In genomic region chr14:74974364-74975058, GRCh38 we compare ENCODE assay signal across 17 cellular contexts. TPM values are rescaled to one million over a fixed set of nuclear protein-coding genes. Genes with fewer than 3 reads are reported as not detected.
DNase-seq lines count a peak whose midpoint lies in the region; ATAC-seq and TF ChIP-seq lines count a peak whose summit lies in the region.
"Had no signal": no experiment of that assay in that cellular context is flagged by ENCODE, and none has a peak within 500 bp of the region (broad histone marks: within the 10 kb centered on the region; RNA-seq: fewer than 3 reads in every experiment).

No MANE protein-coding gene starts in this region.

- H3K56ac ChIP-seq in mesendoderm (ENCODE audit: low read length): peak overlapping the region; percentile 22

- no peak overlapping the region for H3K18ac ChIP-seq in mesendoderm (ENCODE audit: low read length)

- intact Hi-C loops in Right ventricle myocardium inferior (cut with DNase I): no loop called here
- intact Hi-C loops in aorta (cut with DNase I): no loop called here
- intact Hi-C loops in CD4-positive, alpha-beta memory T cell (cut with micrococcal nuclease): no loop called here

- no peak overlapping the region for H2BK15ac ChIP-seq in mesendoderm (replicated peaks; ENCODE audit: low read depth)

- H2BK5ac ChIP-seq in mesendoderm (ENCODE audit: low read length): no peak overlapping the region

- H3K4me1 Mint-ChIP-seq in glutamatergic neuron (ENCODE audit: low read depth, unreplicated experiment) (peaks cover 28% of the 10 kb centered on the region), chondrocyte (ENCODE audit: low read depth) (peaks cover 26% of the 10 kb centered on the region)
- H3K4me1 Mint-ChIP-seq in CD4-positive, alpha-beta memory T cell: peaks cover 0 to 3% (median under 1%) of the 10 kb centered on the region in 4 donors

- no peak overlapping the region for H4K5ac ChIP-seq in mesendoderm (ENCODE audit: low read length)

- no peak overlapping the region for H3K4me2 ChIP-seq in mesendoderm (ENCODE audit: low read length)
- H3K4me2 ChIP-seq: SK-N-SH had no signal

- no peaks in the 10 kb centered on the region for H3K9me3 ChIP-seq in right atrium auricular region
- no peaks in the 10 kb centered on the region for H3K9me3 ChIP-seq in aorta (ENCODE audit: control insufficient read depth, low read length)
- no peaks in the 10 kb centered on the region for H3K9me3 ChIP-seq in CD4-positive, alpha-beta memory T cell (ENCODE audit: control insufficient read depth in 1 of 2, low read length in 2 of 2)
- H3K9me3 ChIP-seq: SK-N-SH, thyroid gland had no signal

- H3K79me1 ChIP-seq in mesendoderm (ENCODE audit: low read length): no peaks in the 10 kb centered on the region

- no peak overlapping the region for H3K4ac ChIP-seq in mesendoderm (ENCODE audit: low read depth, low read length)

- H3K79me2 ChIP-seq in mesendoderm (ENCODE audit: control insufficient read depth, insufficient read depth, low read length): no peaks in the 10 kb centered on the region

- TF ChIP-seq CTCF in right atrium auricular region (IDR thresholded peaks at IDR 0.05) (no peak), glutamatergic neuron (IDR thresholded peaks at IDR 0.05; ENCODE audit: partially characterized antibody, unreplicated experiment) (no peak), chondrocyte (IDR thresholded peaks at IDR 0.05) (no peak)

- H3K27ac Mint-ChIP-seq in glutamatergic neuron (ENCODE audit: unreplicated experiment) (no peak overlapping the region), chondrocyte (ENCODE audit: unreplicated experiment) (no peak overlapping the region)
- H3K27ac Mint-ChIP-seq in CD4-positive, alpha-beta memory T cell: no peak overlapping the region

- no peaks in the 10 kb centered on the region for H3K27me3 ChIP-seq in right atrium auricular region
- no peaks in the 10 kb centered on the region for H3K27me3 ChIP-seq in mesendoderm (ENCODE audit: insufficient read depth, low read length, poor library complexity)
- H3K27me3 ChIP-seq in aorta (ENCODE audit: control insufficient read depth in 1 of 2, insufficient read depth in 2 of 2, low read length in 1 of 2): no peaks in the 10 kb centered on the region
- no peaks in the 10 kb centered on the region for H3K27me3 ChIP-seq in CD4-positive, alpha-beta memory T cell (ENCODE audit: insufficient read depth, low read length)
- H3K27me3 ChIP-seq: thyroid gland had no signal

- POLR2A ChIA-PET in CD4-positive, alpha-beta memory T cell (lab: Charles Lee; ENCODE audit: partially characterized antibody): no interaction called here

- no peak overlapping the region for H3K23ac ChIP-seq in mesendoderm (ENCODE audit: low read length)

- no CpG with 5 or more reads among the region's 15 CpGs for WGBS in mesendoderm (ENCODE audit: extremely low coverage, insufficient coverage, low lambda C conversion rate)
- WGBS in aorta, 2 donors: 93% methylated on average over 15 of the region's 15 CpGs

- H3K27ac ChIP-seq in right atrium auricular region: no peak overlapping the region
- H3K27ac ChIP-seq in mesendoderm (ENCODE audit: low read depth, low read length): no peak overlapping the region
- no peak overlapping the region for H3K27ac ChIP-seq in aorta (ENCODE audit: low read depth in 1 of 2, low read length in 2 of 2)
- no peak overlapping the region for H3K27ac ChIP-seq in CD4-positive, alpha-beta memory T cell (ENCODE audit: low read depth, low read length)
- H3K27ac ChIP-seq: thyroid gland had no signal

- H2AK5ac ChIP-seq in mesendoderm (ENCODE audit: low read length): no peak overlapping the region

- DNase-seq in Right ventricle myocardium inferior (ENCODE audit: missing footprints) (peak; percentile 78), right atrium auricular region (ENCODE audit: low spot score) (no peak), glutamatergic neuron (no peak), mesendoderm (peak; percentile 83), aorta (peak in 1 of 2 donors; percentile 73), chondrocyte (ENCODE audit: low spot score) (no peak), activated gamma-delta T cell (lab: John Stamatoyannopoulos, UW) (no peak)
- DNase-seq in CD4-positive, alpha-beta memory T cell: no peak
- DNase-seq: activated naive CD4-positive, alpha-beta T cell treated with Interleukin-2 at 50 U/mL for 16 hours; natural killer cell; NCI-H1417; NCI-H345; SK-N-SH; stimulated activated CD8-positive, alpha-beta memory T cell treated with anti-CD3 and anti-CD28 coated beads, Interleukin-4, amount 100 ng/mL, for 48 hours had no signal

- H3K4me3 Mint-ChIP-seq in glutamatergic neuron (ENCODE audit: unreplicated experiment): peak overlapping the region; percentile 44
- H3K4me3 Mint-ChIP-seq in CD4-positive, alpha-beta memory T cell: no peak overlapping the region
- H3K4me3 Mint-ChIP-seq in chondrocyte (ENCODE audit: unreplicated experiment): no peak overlapping the region
- H3K4me3 Mint-ChIP-seq: natural killer cell had no signal

- H3K36me3 Mint-ChIP-seq in glutamatergic neuron (ENCODE audit: unreplicated experiment) (no peaks in the 10 kb centered on the region), chondrocyte (ENCODE audit: low read depth) (no peaks in the 10 kb centered on the region)
- H3K36me3 Mint-ChIP-seq in CD4-positive, alpha-beta memory T cell: no peaks in the 10 kb centered on the region
- H3K36me3 Mint-ChIP-seq: natural killer cell had no signal

- ATAC-seq in Right ventricle myocardium inferior (peak; percentile 75), aorta (ENCODE audit: low FRiP score) (peak; percentile 10)
- ATAC-seq: HCT116, K562, natural killer cell had no signal

- H3K9ac ChIP-seq in mesendoderm (ENCODE audit: low read length): no peak overlapping the region
- H3K9ac ChIP-seq: SK-N-SH had no signal

- H3K9me3 Mint-ChIP-seq in glutamatergic neuron (ENCODE audit: unreplicated experiment): peaks cover 9% of the 10 kb centered on the region
- H3K9me3 Mint-ChIP-seq in CD4-positive, alpha-beta memory T cell: no peaks in the 10 kb centered on the region
- no peaks in the 10 kb centered on the region for H3K9me3 Mint-ChIP-seq in chondrocyte (ENCODE audit: low read depth)
- H3K9me3 Mint-ChIP-seq: natural killer cell had no signal

- H3K27me3 Mint-ChIP-seq in glutamatergic neuron (ENCODE audit: unreplicated experiment): peaks cover 9% of the 10 kb centered on the region
- H3K27me3 Mint-ChIP-seq in CD4-positive, alpha-beta memory T cell: no peaks in the 10 kb centered on the region
- H3K27me3 Mint-ChIP-seq in chondrocyte (ENCODE audit: low read depth): no peaks in the 10 kb centered on the region

- no peak overlapping the region for H2BK120ac ChIP-seq in mesendoderm (ENCODE audit: low read depth, low read length)

- no peaks in the 10 kb centered on the region for H3K36me3 ChIP-seq in right atrium auricular region
- no peaks in the 10 kb centered on the region for H3K36me3 ChIP-seq in mesendoderm (ENCODE audit: control insufficient read depth, insufficient read depth, low read length)
- H3K36me3 ChIP-seq in aorta (ENCODE audit: control insufficient read depth in 1 of 2, insufficient read depth in 2 of 2, low read length in 1 of 2): no peaks in the 10 kb centered on the region
- no peaks in the 10 kb centered on the region for H3K36me3 ChIP-seq in CD4-positive, alpha-beta memory T cell (ENCODE audit: insufficient read depth, low read length)
- H3K36me3 ChIP-seq: thyroid gland had no signal

- no peak overlapping the region for H3K4me3 ChIP-seq in right atrium auricular region
- H3K4me3 ChIP-seq in mesendoderm (ENCODE audit: low read length): no peak overlapping the region
- no peak overlapping the region for H3K4me3 ChIP-seq in aorta (ENCODE audit: low read length in 2 of 2)
- H3K4me3 ChIP-seq in CD4-positive, alpha-beta memory T cell (ENCODE audit: low read length in 2 of 2): no peak overlapping the region
- H3K4me3 ChIP-seq: K562, thyroid gland had no signal

- CTCF ChIA-PET in CD4-positive, alpha-beta memory T cell (lab: Charles Lee; ENCODE audit: partially characterized antibody): no interaction called here

- H4K8ac ChIP-seq in mesendoderm (ENCODE audit: low read depth, low read length): no peak overlapping the region

- H3K4me1 ChIP-seq in right atrium auricular region (peaks cover 0 to 41% of the 10 kb centered on the region in 2 donors), mesendoderm (ENCODE audit: control insufficient read depth, low read depth, low read length) (peaks cover 13% of the 10 kb centered on the region), aorta (ENCODE audit: control insufficient read depth in 1 of 2, insufficient read depth in 2 of 2, low read length in 2 of 2) (no peaks in the 10 kb centered on the region)
- no peaks in the 10 kb centered on the region for H3K4me1 ChIP-seq in CD4-positive, alpha-beta memory T cell (ENCODE audit: insufficient read depth, low read length)

RNA-seq across cellular contexts. Expression of gene PGF, which starts 19.1 kb away (rescaled TPM):
- total RNA-seq in Right ventricle myocardium inferior (6.5 TPM), right atrium auricular region (1 to 10 TPM; 3.3 to 7.0 TPM), glutamatergic neuron (ENCODE audit: unreplicated experiment) (7.9 TPM), aorta (10 to 100 TPM; 29.1 to 33.7 TPM), chondrocyte (2.0 to 3.2 TPM (median 2.3 TPM) in 3 replicates)
- polyA plus RNA-seq in mesendoderm (2013, experiment 1 of 2): 1.2 TPM
- 1.3 TPM for polyA plus RNA-seq in mesendoderm (2013, experiment 2 of 2)
- polyA plus RNA-seq in aorta: 10 to 100 TPM in 1 of 2 donors, 1 to 10 TPM in 1; 7.6 to 16.3 TPM
- total RNA-seq in CD4-positive, alpha-beta memory T cell: not detected
- under 1 TPM; 0.11 to 0.13 TPM for polyA plus RNA-seq in CD4-positive, alpha-beta memory T cell

RNA-seq across cellular contexts. Expression of gene EIF2B2, which starts 28.2 kb away (rescaled TPM):
- total RNA-seq in Right ventricle myocardium inferior (34.0 TPM), right atrium auricular region (10 to 100 TPM; 26.1 to 35.3 TPM), glutamatergic neuron (ENCODE audit: unreplicated experiment) (39.6 TPM), aorta (10 to 100 TPM; 37.4 to 39.8 TPM), chondrocyte (35.7 to 38.4 TPM (median 37.1 TPM) in 3 replicates)
- 37.3 TPM for polyA plus RNA-seq in mesendoderm (2013, experiment 1 of 2)
- polyA plus RNA-seq in mesendoderm (2013, experiment 2 of 2): 37.9 TPM
- 10 to 100 TPM in 1 of 2 donors, 1 to 10 TPM in 1; 9.5 to 34.8 TPM for polyA plus RNA-seq in aorta
- 10 to 100 TPM; 31.3 to 31.7 TPM for total RNA-seq in CD4-positive, alpha-beta memory T cell
- 10 to 100 TPM; 32.6 to 38.8 TPM for polyA plus RNA-seq in CD4-positive, alpha-beta memory T cell

RNA-seq across cellular contexts. Expression of gene RPS6KL1, which starts 51.5 kb away (rescaled TPM):
- total RNA-seq in Right ventricle myocardium inferior (19.1 TPM), right atrium auricular region (10 to 100 TPM in 1 of 2 donors, 1 to 10 TPM in 1; 7.6 to 10.3 TPM), glutamatergic neuron (ENCODE audit: unreplicated experiment) (248 TPM), aorta (10 to 100 TPM; 12.6 to 17.3 TPM), chondrocyte (0.82 to 6.5 TPM (median 5.8 TPM) in 3 replicates)
- polyA plus RNA-seq in mesendoderm (2013, experiment 1 of 2): 5.1 TPM
- polyA plus RNA-seq in mesendoderm (2013, experiment 2 of 2): 6.0 TPM
- polyA plus RNA-seq in aorta: 10 to 100 TPM in 1 of 2 donors, 1 to 10 TPM in 1; 3.3 to 13.8 TPM
- 1 to 10 TPM; 2.5 to 2.9 TPM for total RNA-seq in CD4-positive, alpha-beta memory T cell
- under 1 TPM; 0.45 to 0.87 TPM for polyA plus RNA-seq in CD4-positive, alpha-beta memory T cell

Comparison
In these comparisons a context has a peak if more than half of its experiments do, and no peak if none do; other contexts are left out.
1. DNase-seq: peak in Right ventricle myocardium inferior (single experiment) and mesendoderm (single experiment); none in right atrium auricular region (single experiment), glutamatergic neuron (single experiment), CD4-positive, alpha-beta memory T cell (0 of 5), chondrocyte (single experiment) and activated gamma-delta T cell (single experiment).
2. RNA of gene RPS6KL1, which starts 51.5 kb away (total RNA-seq): 248 TPM in glutamatergic neuron (single experiment); 19.1 TPM in Right ventricle myocardium inferior (single experiment), 12.6 to 17.3 TPM in aorta, 7.6 to 10.3 TPM in right atrium auricular region, 0.82 to 6.5 TPM in chondrocyte and 2.5 to 2.9 TPM in CD4-positive, alpha-beta memory T cell; every median in the first group is over 10 times any median in the second.